ENCODE assay signal across 8 cellular contexts in genomic region chr11:34356918-34357645, GRCh38. TPM values are rescaled to one million over a fixed set of nuclear protein-coding genes. Genes with fewer than 3 reads are reported as not detected.
DNase-seq lines count a peak whose midpoint lies in the region; ATAC-seq and TF ChIP-seq lines count a peak whose summit lies in the region.

No MANE protein-coding gene starts in this region.

- H3K9me3 ChIP-seq in ectodermal cell (ENCODE audit: control insufficient read depth, low read length), result no peaks in the 10 kb centered on the region
- no peaks in the 10 kb centered on the region for H3K9me3 ChIP-seq in lung (ENCODE audit: control insufficient read depth in 2 of 2, insufficient read depth in 1 of 2, low read length in 1 of 2)

- H3K4me1 ChIP-seq in ectodermal cell (ENCODE audit: control insufficient read depth, insufficient read depth, low read length) (peaks cover 6% of the 10 kb centered on the region), lung (ENCODE audit: control insufficient read depth in 2 of 2, insufficient read depth in 2 of 2, low read length in 2 of 2) (peaks cover 17 to 21% of the 10 kb centered on the region in 2 donors)

- H3K27me3 ChIP-seq in ectodermal cell (ENCODE audit: control insufficient read depth, insufficient read depth, low read length, poor library complexity, severe bottlenecking), result peaks cover 44% of the 10 kb centered on the region
- no peaks in the 10 kb centered on the region for H3K27me3 ChIP-seq in lung (ENCODE audit: control insufficient read depth, insufficient read depth)

- H3K36me3 ChIP-seq in ectodermal cell (ENCODE audit: control insufficient read depth, insufficient read depth, low read length) (no peaks in the 10 kb centered on the region), lung (ENCODE audit: control insufficient read depth in 2 of 2, insufficient read depth in 2 of 2, low read length in 2 of 2) (no peaks in the 10 kb centered on the region)

- no peak overlapping the region for H3K27ac ChIP-seq in ectodermal cell (ENCODE audit: insufficient read depth, low read depth, low read length, poor library complexity, severe bottlenecking)
- H3K27ac ChIP-seq in lung (ENCODE audit: low read depth in 1 of 2, low read length in 1 of 2), result peak overlapping the region; percentile 57 to 87

- no peak for TF ChIP-seq POLR2A in NB4 (IDR thresholded peaks at IDR 0.05; ENCODE audit: extremely low read depth, insufficient read length)

- ATAC-seq in GM21381 (IDR thresholded peaks at IDR 0.05; ENCODE audit: unreplicated experiment) (peak; percentile 12), lung (ENCODE audit: insufficient read depth, low FRiP score) (peak; percentile 23), HG03521 (IDR thresholded peaks at IDR 0.05; ENCODE audit: unreplicated experiment) (no peak)

- 1% methylated on average over 82 of the region's 82 CpGs for WGBS in ectodermal cell, 2 experiments
- WGBS in lung, 2 donors, result 1% methylated on average over 80 to 82 of the region's 82 CpGs

- DNase-seq in CD1c-positive myeloid dendritic cell (ENCODE audit: extremely low spot score), result peak; percentile 60
- DNase-seq in NB4 (ENCODE audit: low read depth), result peak; percentile 82
- peak; percentile 42 to 52 for DNase-seq in activated CD4-positive, alpha-beta T cell treated with anti-CD3 and anti-CD28 coated beads, Interleukin-2, amount 50 U/mL, for 48 hours
- peak; percentile 59 for DNase-seq in lung (ENCODE audit: low spot score)
- DNase-seq in stimulated activated CD4-positive, alpha-beta T cell treated with anti-CD3 and anti-CD28 coated beads, TNF-alpha, amount 100 ng/mL, for 24 hours (ENCODE audit: low read depth in 3 of 3), result peak in 2 of 3 experiments; percentile 6 to 36

- H3K4me3 ChIP-seq in NB4 (ENCODE audit: low read depth, low read length), result peak overlapping the region; percentile 71
- H3K4me3 ChIP-seq in ectodermal cell (ENCODE audit: insufficient read depth, low read depth, low read length), result peak overlapping the region; percentile 39
- peak overlapping the region; percentile 48 for H3K4me3 ChIP-seq in lung

- TF ChIP-seq CTCF in NB4 (IDR thresholded peaks at IDR 0.05; ENCODE audit: low read depth, low read length) (no peak), lung (IDR thresholded peaks at IDR 0.05; ENCODE audit: control extremely low read depth, extremely low read depth) (no peak)

RNA-seq across cellular contexts. Expression of gene ABTB2, which starts 0.7 kb away (rescaled TPM):
- polyA plus RNA-seq in ectodermal cell (2013, experiment 1 of 4), result 1.3 TPM
- polyA plus RNA-seq in ectodermal cell (2013, experiment 2 of 4), result 1.00 TPM
- polyA plus RNA-seq in ectodermal cell (2013, experiment 3 of 4), result 0.80 TPM
- polyA plus RNA-seq in ectodermal cell (2013, experiment 4 of 4), result 1.1 TPM
- 1 to 10 TPM; 2.8 to 3.3 TPM for total RNA-seq in lung
- polyA plus RNA-seq in lung, result 1 to 10 TPM in 1 of 2 donors, under 1 TPM in 1; 0.73 to 2.5 TPM

Comparison
In these comparisons a context has a peak if more than half of its experiments do, and no peak if none do; other contexts are left out.
1. DNase-seq: peak in every context shown above with its lines; median percentile 82 in NB4; 60 in CD1c-positive myeloid dendritic cell; 59 in lung; 47 in activated CD4-positive, alpha-beta T cell treated with anti-CD3 and anti-CD28 coated beads, Interleukin-2, amount 50 U/mL, for 48 hours; 21 in stimulated activated CD4-positive, alpha-beta T cell treated with anti-CD3 and anti-CD28 coated beads, TNF-alpha, amount 100 ng/mL, for 24 hours.